Comparison of ENCODE assay signal across 8 cellular contexts in the genomic region with DNA sequence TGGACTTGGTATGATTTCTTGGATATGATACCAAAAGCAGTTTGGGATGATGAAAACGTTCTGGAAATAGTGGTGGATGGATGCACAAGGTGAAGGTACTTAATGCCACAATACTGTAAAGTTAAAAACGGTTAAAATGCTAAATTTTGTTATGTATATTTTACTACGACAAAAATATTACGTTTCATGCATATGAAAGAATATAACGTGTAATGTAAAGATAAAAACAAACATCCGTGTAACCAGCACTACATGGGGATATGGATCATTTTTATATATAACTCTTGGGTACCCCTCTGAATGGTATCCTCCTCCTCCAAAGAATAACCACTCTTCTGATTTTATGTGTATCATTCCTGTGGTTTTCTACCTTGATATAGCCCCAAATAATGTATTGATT. TPM values are rescaled to one million over a fixed set of nuclear protein-coding genes. Genes with fewer than 3 reads are reported as not detected.
A peak's percentile ranks its signal among the peaks of the same experiment; 100 is the strongest.
DNase-seq lines count a peak whose midpoint lies in the region; ATAC-seq and TF ChIP-seq lines count a peak whose summit lies in the region.

No MANE protein-coding gene starts in this region.

- no peaks in the 10 kb centered on the region for H3K9me3 ChIP-seq in iPS-15b (ENCODE audit: control insufficient read depth, insufficient read depth, low read length)

- peaks cover 17% of the 10 kb centered on the region for H3K36me3 Mint-ChIP-seq in T-helper 1 cell treated with Interleukin-12 subunit alpha and Interleukin-12 subunit beta and Interleukin-4 antibody, amounts not matched to agents 30 μg/mL and 1 μg/mL, for 36 hours (ENCODE audit: low read depth)
- H3K36me3 Mint-ChIP-seq in activated B cell treated with CpG ODN at 0.5 μM for 24 hours (ENCODE audit: low read depth) = peaks cover 2% of the 10 kb centered on the region
- H3K36me3 Mint-ChIP-seq in stimulated activated memory B cell treated with anti-CD40 and anti-IgM and Interleukin-4, amounts not matched to agents 10 μg/mL and 1 μg/mL and 100 μg/mL, for 72 hours = no peaks in the 10 kb centered on the region

- H3K27me3 ChIP-seq in iPS-15b (ENCODE audit: control insufficient read depth, insufficient read depth, low read length) = no peaks in the 10 kb centered on the region

- no peaks in the 10 kb centered on the region for H3K27me3 Mint-ChIP-seq in T-helper 1 cell treated with Interleukin-12 subunit alpha and Interleukin-12 subunit beta and Interleukin-4 antibody, amounts not matched to agents 30 μg/mL and 1 μg/mL, for 36 hours (ENCODE audit: low read depth)
- no peaks in the 10 kb centered on the region for H3K27me3 Mint-ChIP-seq in activated B cell treated with CpG ODN at 0.5 μM for 24 hours
- no peaks in the 10 kb centered on the region for H3K27me3 Mint-ChIP-seq in stimulated activated memory B cell treated with anti-CD40 and anti-IgM and Interleukin-4, amounts not matched to agents 10 μg/mL and 1 μg/mL and 100 μg/mL, for 72 hours

- POLR2A ChIA-PET in activated B cell treated with CpG ODN at 0.5 μM for 24 hours (lab: Charles Lee) = interaction anchor here (0.8 to 1.8 kb wide), 10 partner anchors 10 to 691 kb away, joined by 3 to 26 read pairs (median 4); a partner anchor contains a TSS

- no peak for TF ChIP-seq CTCF in activated B cell treated with CpG ODN at 0.5 μM for 24 hours (IDR thresholded peaks at IDR 0.05)

- H3K27ac Mint-ChIP-seq in T-helper 1 cell treated with Interleukin-12 subunit alpha and Interleukin-12 subunit beta and Interleukin-4 antibody, amounts not matched to agents 30 μg/mL and 1 μg/mL, for 36 hours = peak overlapping the region; percentile 94
- no peak overlapping the region for H3K27ac Mint-ChIP-seq in activated B cell treated with CpG ODN at 0.5 μM for 24 hours
- H3K27ac Mint-ChIP-seq in stimulated activated memory B cell treated with anti-CD40 and anti-IgM and Interleukin-4, amounts not matched to agents 10 μg/mL and 1 μg/mL and 100 μg/mL, for 72 hours = peak overlapping the region; percentile 84

- H3K4me3 Mint-ChIP-seq in T-helper 1 cell treated with Interleukin-12 subunit alpha and Interleukin-12 subunit beta and Interleukin-4 antibody, amounts not matched to agents 30 μg/mL and 1 μg/mL, for 36 hours = peak overlapping the region; percentile 98
- peak overlapping the region; percentile 88 for H3K4me3 Mint-ChIP-seq in activated B cell treated with CpG ODN at 0.5 μM for 24 hours
- peak overlapping the region; percentile 94 for H3K4me3 Mint-ChIP-seq in stimulated activated memory B cell treated with anti-CD40 and anti-IgM and Interleukin-4, amounts not matched to agents 10 μg/mL and 1 μg/mL and 100 μg/mL, for 72 hours

- H3K9ac ChIP-seq in iPS-15b (ENCODE audit: low read depth, low read length) = peak overlapping the region; percentile 14

- intact Hi-C loops in activated B cell treated with CpG ODN at 0.5 μM for 24 hours (cut with micrococcal nuclease) = loop anchor here (1.0 to 10.0 kb wide), 12 partner anchors 85 to 1230 kb away; a partner anchor contains a TSS

- ATAC-seq in activated B cell treated with CpG ODN at 0.5 μM for 24 hours (ENCODE audit: low read depth) = no peak
- ATAC-seq in stimulated activated memory B cell treated with anti-CD40 and anti-IgM and Interleukin-4, amounts not matched to agents 10 μg/mL and 1 μg/mL and 100 μg/mL, for 72 hours = no peak
- no peak for ATAC-seq in GM18517 (IDR thresholded peaks at IDR 0.05; ENCODE audit: unreplicated experiment)
- ATAC-seq in HG02623 (IDR thresholded peaks at IDR 0.05; ENCODE audit: unreplicated experiment) = no peak

- peaks cover 33% of the 10 kb centered on the region for H3K4me1 Mint-ChIP-seq in T-helper 1 cell treated with Interleukin-12 subunit alpha and Interleukin-12 subunit beta and Interleukin-4 antibody, amounts not matched to agents 30 μg/mL and 1 μg/mL, for 36 hours (ENCODE audit: low read depth)
- peaks cover 24% of the 10 kb centered on the region for H3K4me1 Mint-ChIP-seq in activated B cell treated with CpG ODN at 0.5 μM for 24 hours
- H3K4me1 Mint-ChIP-seq in stimulated activated memory B cell treated with anti-CD40 and anti-IgM and Interleukin-4, amounts not matched to agents 10 μg/mL and 1 μg/mL and 100 μg/mL, for 72 hours = peaks cover 13% of the 10 kb centered on the region

- H3K4me3 ChIP-seq in iPS-15b (ENCODE audit: low read depth, low read length) = peak overlapping the region; percentile 39

- peaks cover 8% of the 10 kb centered on the region for H3K4me1 ChIP-seq in iPS-15b (ENCODE audit: control insufficient read depth, insufficient read depth, low read length)

- no peaks in the 10 kb centered on the region for H3K9me3 Mint-ChIP-seq in T-helper 1 cell treated with Interleukin-12 subunit alpha and Interleukin-12 subunit beta and Interleukin-4 antibody, amounts not matched to agents 30 μg/mL and 1 μg/mL, for 36 hours
- H3K9me3 Mint-ChIP-seq in activated B cell treated with CpG ODN at 0.5 μM for 24 hours = no peaks in the 10 kb centered on the region
- H3K9me3 Mint-ChIP-seq in stimulated activated memory B cell treated with anti-CD40 and anti-IgM and Interleukin-4, amounts not matched to agents 10 μg/mL and 1 μg/mL and 100 μg/mL, for 72 hours = no peaks in the 10 kb centered on the region

- DNase-seq in T-helper 1 cell (no peak), activated B cell treated with CpG ODN at 0.5 μM for 24 hours (no peak), NCI-H526 (lab: John Stamatoyannopoulos, UW) (no peak)

- CTCF ChIA-PET in activated B cell treated with CpG ODN at 0.5 μM for 24 hours (lab: Charles Lee) = interaction anchor here (0.7 to 1.1 kb wide), 4 partner anchors 69 to 473 kb away, joined by 3 to 4 read pairs (median 3); no protein-coding TSS in a partner anchor

- H3K36me3 ChIP-seq in iPS-15b (ENCODE audit: control insufficient read depth, insufficient read depth, low read length) = no peaks in the 10 kb centered on the region

RNA-seq across cellular contexts. Expression of a gene that starts 0.9 kb away (rescaled TPM):
- total RNA-seq in activated B cell treated with CpG ODN at 0.5 μM for 24 hours = 7.0 and 7.1 TPM in 2 replicates
